Comparison of ENCODE assay signal across 8 cellular contexts in genomic region chr19:49642488-49643035, GRCh38. TPM values are rescaled to one million over a fixed set of nuclear protein-coding genes. Genes with fewer than 3 reads are reported as not detected.
DNase-seq lines count a peak whose midpoint lies in the region; ATAC-seq and TF ChIP-seq lines count a peak whose summit lies in the region.

No MANE protein-coding gene starts in this region.

- no peak for ATAC-seq in DND-41 (ENCODE audit: insufficient read depth, low read depth)
- no peak for ATAC-seq in HG02885 (IDR thresholded peaks at IDR 0.05; ENCODE audit: poor library complexity, unreplicated experiment)
- ATAC-seq in GM18861 (IDR thresholded peaks at IDR 0.05; ENCODE audit: unreplicated experiment), result no peak
- ATAC-seq in activated CD4-positive, CD25-positive, alpha-beta regulatory T cell treated with anti-CD3 and anti-CD28 coated beads, Interleukin-2, amount 50 U/mL, for 24 hours, result no peak

- peaks cover 64% of the 10 kb centered on the region for H3K79me2 ChIP-seq in DND-41 (ENCODE audit: insufficient read depth, low read length)
- H3K79me2 ChIP-seq in osteoblast (ENCODE audit: insufficient read depth, low read length), result peaks cover 68% of the 10 kb centered on the region

- H3K9ac ChIP-seq in DND-41 (ENCODE audit: low read depth, low read length), result peak overlapping the region; percentile 99
- peak overlapping the region; percentile 100 for H3K9ac ChIP-seq in NT2/D1 (ENCODE audit: insufficient read length, low read depth)
- peak overlapping the region; percentile 91 for H3K9ac ChIP-seq in endocrine pancreas (ENCODE audit: control insufficient read depth, insufficient read depth, low read length)

- H4K20me1 ChIP-seq in DND-41 (ENCODE audit: insufficient read depth, low read length), result peaks cover 34% of the 10 kb centered on the region
- H4K20me1 ChIP-seq in osteoblast (ENCODE audit: insufficient read depth, low read length), result peaks cover 38% of the 10 kb centered on the region

- H3K27ac ChIP-seq in DND-41 (ENCODE audit: low read length) (peak overlapping the region; percentile 94), osteoblast (ENCODE audit: low read depth, low read length) (peak overlapping the region; percentile 87)

- H3K4me2 ChIP-seq in DND-41 (ENCODE audit: insufficient read depth, low read length), result peak overlapping the region; percentile 99
- H3K4me2 ChIP-seq in osteoblast (ENCODE audit: insufficient read depth, low read length), result peak overlapping the region; percentile 97

- peaks cover 36% of the 10 kb centered on the region for H3K36me3 ChIP-seq in DND-41 (ENCODE audit: insufficient read depth, low read length)
- H3K36me3 ChIP-seq in NT2/D1 (ENCODE audit: insufficient read depth, insufficient read length, low read length), result peaks cover 41% of the 10 kb centered on the region
- peaks cover 5% of the 10 kb centered on the region for H3K36me3 ChIP-seq in endocrine pancreas (ENCODE audit: control insufficient read depth, insufficient read depth, low read length)
- peaks cover 30% of the 10 kb centered on the region for H3K36me3 ChIP-seq in osteoblast (ENCODE audit: insufficient read depth, low read length)

- H2AFZ ChIP-seq in DND-41 (ENCODE audit: low read depth, low read length) (peak overlapping the region; percentile 74), osteoblast (ENCODE audit: low read length) (peak overlapping the region; percentile 49)

- H3K9me3 ChIP-seq in DND-41 (ENCODE audit: insufficient read depth, low read length, severe bottlenecking), result no peaks in the 10 kb centered on the region
- no peaks in the 10 kb centered on the region for H3K9me3 ChIP-seq in NT2/D1 (ENCODE audit: insufficient read depth, low read length)
- no peaks in the 10 kb centered on the region for H3K9me3 ChIP-seq in endocrine pancreas (ENCODE audit: control insufficient read depth, low read length)
- H3K9me3 ChIP-seq in osteoblast (ENCODE audit: low read depth, low read length), result no peaks in the 10 kb centered on the region

- DNase-seq in DND-41, result no peak
- DNase-seq in NT2/D1 (ENCODE audit: low read depth, low spot score), result no peak
- no peak for DNase-seq in osteoblast (ENCODE audit: insufficient read length, low spot score, missing footprints)
- DNase-seq in NCI-H146 treated with DMSO at 0.1 percent for 48 hours (lab: John Stamatoyannopoulos, UW; ENCODE audit: unreplicated experiment), result no peak

- peaks cover 46% of the 10 kb centered on the region for H3K4me1 ChIP-seq in DND-41 (ENCODE audit: insufficient read depth, low read length)
- peaks cover 10% of the 10 kb centered on the region for H3K4me1 ChIP-seq in NT2/D1 (ENCODE audit: insufficient read depth, insufficient read length)
- peaks cover 7% of the 10 kb centered on the region for H3K4me1 ChIP-seq in endocrine pancreas (ENCODE audit: control insufficient read depth, insufficient read depth, low read length)
- H3K4me1 ChIP-seq in osteoblast (ENCODE audit: insufficient read depth, low read length), result peaks cover 40% of the 10 kb centered on the region

- H3K4me3 ChIP-seq in DND-41 (ENCODE audit: low read depth in 1 of 2, low read length in 2 of 2), result peak overlapping the region; percentile 91 to 100
- H3K4me3 ChIP-seq in NT2/D1 (ENCODE audit: insufficient read length, low read depth), result peak overlapping the region; percentile 89
- H3K4me3 ChIP-seq in endocrine pancreas (ENCODE audit: control insufficient read depth, insufficient read depth, low read length), result peak overlapping the region; percentile 79
- H3K4me3 ChIP-seq in osteoblast (ENCODE audit: insufficient read depth, low read length), result peak overlapping the region; percentile 91

- H3K27me3 ChIP-seq in DND-41 (ENCODE audit: insufficient read depth, low read length, poor library complexity) (no peaks in the 10 kb centered on the region), NT2/D1 (ENCODE audit: insufficient read depth, insufficient read length) (no peaks in the 10 kb centered on the region), endocrine pancreas (ENCODE audit: control insufficient read depth, insufficient read depth, low read length) (no peaks in the 10 kb centered on the region), osteoblast (ENCODE audit: insufficient read depth, low read length) (no peaks in the 10 kb centered on the region)

- TF ChIP-seq CTCF in DND-41 (IDR thresholded peaks at IDR 0.05; ENCODE audit: borderline replicate concordance, extremely low read depth, low read length, poor library complexity, severe bottlenecking) (no peak), osteoblast (IDR thresholded peaks at IDR 0.05; ENCODE audit: extremely low read depth, low read depth, low read length) (no peak)

RNA-seq across cellular contexts. Expression of gene SCAF1, which starts 0.6 kb away (rescaled TPM):
- 12.1 and 14.8 TPM in 2 replicates for total RNA-seq in osteoblast

RNA-seq across cellular contexts. Expression of gene RRAS, which starts 2.6 kb away (rescaled TPM):
- 23.9 and 31.8 TPM in 2 replicates for total RNA-seq in osteoblast

RNA-seq across cellular contexts. Expression of gene IRF3, which starts 23.1 kb away (rescaled TPM):
- 48.5 and 54.2 TPM in 2 replicates for total RNA-seq in osteoblast

RNA-seq across cellular contexts. Expression of gene BCL2L12, which starts 23.2 kb away (rescaled TPM):
- 4.4 and 5.1 TPM in 2 replicates for total RNA-seq in osteoblast

RNA-seq across cellular contexts. Expression of gene PRMT1, which starts 34.5 kb away (rescaled TPM):
- 199 and 208 TPM in 2 replicates for total RNA-seq in osteoblast
